In genomic region chrX:31036895-31037294, GRCh38 we compare ENCODE assay signal across 8 cellular contexts. TPM values are rescaled to one million over a fixed set of nuclear protein-coding genes. Genes with fewer than 3 reads are reported as not detected.
DNase-seq lines count a peak whose midpoint lies in the region; ATAC-seq, FAIRE-seq and TF ChIP-seq lines count a peak whose summit lies in the region.

No MANE protein-coding gene starts in this region.

- H3K36me3 ChIP-seq in kidney (ENCODE audit: control insufficient read depth in 1 of 2, insufficient read depth in 2 of 2, low read length in 2 of 2): no peaks in the 10 kb centered on the region
- H3K36me3 ChIP-seq in transverse colon: no peaks in the 10 kb centered on the region

- H3K4me1 ChIP-seq in kidney (ENCODE audit: control insufficient read depth in 1 of 2, insufficient read depth in 1 of 2, low read depth in 1 of 2, low read length in 2 of 2) (no peaks in the 10 kb centered on the region), transverse colon (no peaks in the 10 kb centered on the region)

- H3K27ac ChIP-seq in kidney (ENCODE audit: low read depth in 2 of 2, low read length in 2 of 2): no peak overlapping the region
- H3K27ac ChIP-seq in transverse colon: no peak overlapping the region

- ATAC-seq in HG02610 (IDR thresholded peaks at IDR 0.05; ENCODE audit: unreplicated experiment): peak; percentile 66

- DNase-seq in AML-193 (lab: John Stamatoyannopoulos, UW) (peak; percentile 4 to 11), NCI-H1092 (lab: John Stamatoyannopoulos, UW) (peak; percentile 19), astrocyte of the spinal cord (ENCODE audit: low read depth, low spot score) (peak; percentile 44), kidney (no peak), transverse colon (peak; percentile 30)
- no peak for DNase-seq in activated CD8-positive, alpha-beta memory T cell treated with anti-CD3 and anti-CD28 coated beads, Interleukin-2, amount 50 U/mL, for 48 hours

- H3K9me3 ChIP-seq in kidney (ENCODE audit: control insufficient read depth in 1 of 2, low read length in 2 of 2) (no peaks in the 10 kb centered on the region), transverse colon (no peaks in the 10 kb centered on the region)

- 46 to 48% methylated on average over 2 to 3 of the region's 3 CpGs for WGBS in transverse colon (ENCODE audit: low coverage in 1 of 2), 2 donors

- in situ Hi-C loops in astrocyte of the spinal cord (cut with HindIII; ENCODE audit: low sequenced_read_pairs) (no loop called here), transverse colon (cut with MboI; ENCODE audit: low pct_ligation_motif_present in 1 of 4, low pct_unique_long_range_greater_than_20kb in 1 of 4, low sequenced_read_pairs in 3 of 4) (loop anchor here (10.0 to 25.0 kb wide), 2 partner anchors 618 to 625 kb away; no protein-coding TSS in a partner anchor)

- H3K4me3 ChIP-seq in astrocyte of the spinal cord (ENCODE audit: low read depth, low read length) (no peak overlapping the region), kidney (ENCODE audit: low read length in 2 of 2) (no peak overlapping the region), transverse colon (no peak overlapping the region)

- no peak overlapping the region for H3K9ac ChIP-seq in kidney (ENCODE audit: low read length in 2 of 2)

- no peaks in the 10 kb centered on the region for H3K27me3 ChIP-seq in transverse colon

- intact Hi-C loops in kidney (cut with DNase I): no loop called here
- intact Hi-C loops in transverse colon (cut with DNase I; ENCODE audit: low total_unique reads): no loop called here

- no peak for TF ChIP-seq EP300 in transverse colon (IDR thresholded peaks at IDR 0.05; ENCODE audit: low read depth)

- FAIRE-seq in kidney (lab: Jason Lieb, UNC): peak; percentile 76

- no peak for TF ChIP-seq POLR2A in transverse colon (IDR thresholded peaks at IDR 0.05)

- TF ChIP-seq CTCF in GM12874 (IDR thresholded peaks at IDR 0.05; ENCODE audit: insufficient read depth, low read depth, low read length) (peak; percentile 73), astrocyte of the spinal cord (IDR thresholded peaks at IDR 0.05; ENCODE audit: low read depth, low read length) (peak; percentile 67), kidney (IDR thresholded peaks at IDR 0.05; ENCODE audit: borderline replicate concordance, extremely low read depth, insufficient read depth) (peak; percentile 44), transverse colon (IDR thresholded peaks at IDR 0.05) (peak; percentile 42 to 61 (median 48))

RNA-seq across cellular contexts. Expression of gene FTHL17, which starts 34.9 kb away (rescaled TPM):
- total RNA-seq in kidney (not detected), transverse colon (not detected)
- not detected for polyA plus RNA-seq in kidney (ENCODE audit: insufficient read depth, low read depth, low replicate concordance)

Comparison
In these comparisons a context has a peak if more than half of its experiments do, and no peak if none do; other contexts are left out.
1. DNase-seq: peak in AML-193 (2 of 2), NCI-H1092 (single experiment), astrocyte of the spinal cord (single experiment) and transverse colon (single experiment); none in kidney (single experiment) and activated CD8-positive, alpha-beta memory T cell treated with anti-CD3 and anti-CD28 coated beads, Interleukin-2, amount 50 U/mL, for 48 hours (single experiment).
2. Peak in every context shown above with its lines, with median percentiles within 50 percentile points of each other: CTCF ChIP-seq.